Comparison of ENCODE assay signal across 14 cellular contexts in genomic region chr16:56776562-56776961, GRCh38. TPM values are rescaled to one million over a fixed set of nuclear protein-coding genes. Genes with fewer than 3 reads are reported as not detected.
A peak's percentile ranks its signal among the peaks of the same experiment; 100 is the strongest.
DNase-seq lines count a peak whose midpoint lies in the region; ATAC-seq and TF ChIP-seq lines count a peak whose summit lies in the region.
"Had no signal": no experiment of that assay in that cellular context is flagged by ENCODE, and none has a peak within 500 bp of the region (broad histone marks: within the 10 kb centered on the region; RNA-seq: fewer than 3 reads in every experiment).

No MANE protein-coding gene starts in this region.

- 0 out of 2 replicates have a peak, but pooled peaks cover 6% of the 10 kb centered on the region for H4K20me1 ChIP-seq in PC-3 (ENCODE audit: low read length)

- no peak overlapping the region for H3K4me2 ChIP-seq in PC-3 (ENCODE audit: low read length)

- ATAC-seq in Right ventricle myocardium superior (ENCODE audit: poor library complexity) (no peak), left ventricle myocardium superior (no peak), HG02885 (IDR thresholded peaks at IDR 0.05; ENCODE audit: poor library complexity, unreplicated experiment) (no peak), PC-3 (no peak), HG03108 (IDR thresholded peaks at IDR 0.05; ENCODE audit: unreplicated experiment) (no peak)
- ATAC-seq: activated T-cell treated with anti-CD3 and anti-CD28 coated beads, Interleukin-2, amount 50 U/mL, for 4 hours had no signal

- CTCF ChIA-PET in PC-3 (lab: Charles Lee), result no interaction called here

- BruUV-seq in PC-3 (replicated peaks; lab: Mats Ljungman, UMichigan), result no TSS peak

- no peaks in the 10 kb centered on the region for H3K36me3 ChIP-seq in vagina
- H3K36me3 ChIP-seq in PC-3 (ENCODE audit: low read depth, low read length), result no peaks in the 10 kb centered on the region
- H3K36me3 ChIP-seq: breast epithelium had no signal

- no peak for TF ChIP-seq POLR2A in vagina (IDR thresholded peaks at IDR 0.05)

- H3K9me2 ChIP-seq in PC-3 (replicated peaks; ENCODE audit: low read length), result no peaks in the 10 kb centered on the region

- in situ Hi-C loops in astrocyte of the cerebellum (cut with HindIII; ENCODE audit: low sequenced_read_pairs), result no loop called here

- H3K9me3 ChIP-seq in vagina (no peaks in the 10 kb centered on the region), PC-3 (ENCODE audit: low read length) (no peaks in the 10 kb centered on the region)
- H3K9me3 ChIP-seq: breast epithelium, SJCRH30 had no signal

- DNase-seq in Right ventricle myocardium superior (peak; percentile 54), cardiac septum (ENCODE audit: low spot score) (no peak), astrocyte of the cerebellum (ENCODE audit: low read depth) (peak; percentile 26), left ventricle myocardium superior (peak; percentile 48), vagina (ENCODE audit: extremely low spot score in 2 of 2) (no peak), PC-3 (no peak)
- DNase-seq: activated T-cell treated with anti-CD3 and anti-CD28 coated beads, Interleukin-2, amount 50 U/mL, for 4 hours; GDM1; MM.1S; NCI-H774 had no signal

- H3K9ac ChIP-seq in PC-3 (ENCODE audit: low read length), result no peak overlapping the region

- H3K4me3 ChIP-seq in astrocyte of the cerebellum (ENCODE audit: low read depth, low read length), result no peak overlapping the region
- H3K4me3 ChIP-seq in vagina, result no peak overlapping the region
- no peak overlapping the region for H3K4me3 ChIP-seq in PC-3 (ENCODE audit: low read length)
- H3K4me3 ChIP-seq: breast epithelium, SJCRH30 had no signal

- no peaks in the 10 kb centered on the region for H3F3A ChIP-seq in PC-3 (ENCODE audit: low read length, unreplicated experiment)

- H2AFZ ChIP-seq in PC-3 (ENCODE audit: low read length), result no peak overlapping the region

- peaks cover 36% of the 10 kb centered on the region for H3K4me1 ChIP-seq in vagina
- no peaks in the 10 kb centered on the region for H3K4me1 ChIP-seq in PC-3 (ENCODE audit: insufficient read depth, low read length)

- H3K27me3 ChIP-seq in vagina (no peaks in the 10 kb centered on the region), PC-3 (ENCODE audit: low read length) (no peaks in the 10 kb centered on the region)
- H3K27me3 ChIP-seq: breast epithelium, SJCRH30 had no signal

- H3K27ac ChIP-seq in vagina (peak overlapping the region; percentile 28), PC-3 (ENCODE audit: low read length) (no peak overlapping the region)
- H3K27ac ChIP-seq: breast epithelium, SJCRH30 had no signal

- TF ChIP-seq CTCF in astrocyte of the cerebellum (IDR thresholded peaks at IDR 0.05; ENCODE audit: low read depth, low read length, missing control alignments) (no peak), vagina (IDR thresholded peaks at IDR 0.05) (no peak), PC-3 (conservative IDR thresholded peaks at IDR 0.05; ENCODE audit: low read depth, low read length) (no peak)

- H3K79me2 ChIP-seq in PC-3 (ENCODE audit: low read length), result peaks cover 45% of the 10 kb centered on the region

- intact Hi-C loops in Right ventricle myocardium superior (cut with DNase I) (no loop called here), cardiac septum (cut with DNase I) (no loop called here), left ventricle myocardium superior (cut with micrococcal nuclease) (no loop called here), vagina (cut with DNase I) (no loop called here), PC-3 (cut with micrococcal nuclease) (no loop called here)

- POLR2A ChIA-PET in PC-3 (lab: Charles Lee; ENCODE audit: unreplicated experiment), result no interaction called here

RNA-seq across cellular contexts. Expression of gene NUP93, which starts 46.6 kb away (rescaled TPM):
- total RNA-seq in Right ventricle myocardium superior (20.6 TPM), cardiac septum (33.4 TPM), left ventricle myocardium superior (26.2 TPM), vagina (43.7 TPM), PC-3 (2014; rRNA removed) (94.5 and 98.6 TPM in 2 replicates)

Comparison
In these comparisons a context has a peak if more than half of its experiments do, and no peak if none do; other contexts are left out.
1. DNase-seq: peak in Right ventricle myocardium superior (single experiment), astrocyte of the cerebellum (single experiment) and left ventricle myocardium superior (single experiment); none in cardiac septum (single experiment), vagina (0 of 2) and PC-3 (single experiment).